Comparison of ENCODE assay signal across 1 cellular context in genomic region chr16:56643080-56643778, GRCh38.
TF ChIP-seq lines count a peak whose summit lies in the region.

No MANE protein-coding gene starts in this region.

TF ChIP-seq in HEK293T, 16 proteins besides CTCF, POLR2A, EP300 and RAD21 (continued from another document):
- TF ChIP-seq LEF1 (IDR thresholded peaks at IDR 0.05; ENCODE audit: borderline replicate concordance) (no peak), ARNT (IDR thresholded peaks at IDR 0.05) (no peak), ELF4 (IDR thresholded peaks at IDR 0.05) (no peak), FOXM1 (IDR thresholded peaks at IDR 0.05; ENCODE audit: borderline replicate concordance) (no peak), FOXK2 (IDR thresholded peaks at IDR 0.05) (no peak), TARDBP (IDR thresholded peaks at IDR 0.05) (no peak), CTBP1 (IDR thresholded peaks at IDR 0.05; ENCODE audit: borderline replicate concordance) (no peak), FOXA1 (IDR thresholded peaks at IDR 0.05) (no peak), L3MBTL2 (conservative IDR thresholded peaks at IDR 0.05) (no peak), BHLHE40 (IDR thresholded peaks at IDR 0.05; ENCODE audit: borderline replicate concordance) (no peak), PKNOX1 (IDR thresholded peaks at IDR 0.05) (no peak), ZNF384 (IDR thresholded peaks at IDR 0.05) (no peak), HDGF (IDR thresholded peaks at IDR 0.05; ENCODE audit: borderline replicate concordance) (no peak), SP1 (IDR thresholded peaks at IDR 0.05) (no peak)
